ENCODE assay signal across 29 cellular contexts in genomic region chr11:71577469-71578004, GRCh38. TPM values are rescaled to one million over a fixed set of nuclear protein-coding genes. Genes with fewer than 3 reads are reported as not detected.
"Had no signal": no experiment of that assay in that cellular context is flagged by ENCODE, and none has a peak within 500 bp of the region (broad histone marks: within the 10 kb centered on the region; RNA-seq: fewer than 3 reads in every experiment).

No MANE protein-coding gene starts in this region.

- ATAC-seq: right cardiac atrium; stimulated activated naive B cell treated with anti-CD40 and anti-IgM and Interleukin-4, amounts not matched to agents 10 μg/mL and 1 μg/mL and 100 μg/mL, for 72 hours; stimulated activated naive CD8-positive, alpha-beta T cell treated with anti-CD3 and anti-CD28 coated beads, Interleukin-15, Interleukin-2, amounts not matched to agents 100 U/mL and 50 U/mL, for 24 hours; upper lobe of right lung had no signal

- FAIRE-seq: small intestine, urothelium cell line had no signal

- DNase-seq: heart right ventricle; islet precursor cell; left ventricle myocardium inferior; mesendoderm; naive B cell; natural killer cell; nephron progenitor cell; ovary; retina; right cardiac atrium; sigmoid colon; small intestine; spleen; stimulated activated naive B cell treated with anti-CD40 and anti-IgM and Interleukin-4, amounts not matched to agents 10 μg/mL and 1 μg/mL and 100 μg/mL, for 72 hours; stimulated activated naive CD8-positive, alpha-beta T cell treated with anti-CD3 and anti-CD28 coated beads, Interleukin-15, Interleukin-2, amounts not matched to agents 100 U/mL and 50 U/mL, for 24 hours; stomach; testis; thyroid gland; transverse colon; upper lobe of right lung had no signal

- H3K27me3 ChIP-seq: hepatocyte, neural progenitor cell, ovary, testis, thyroid gland, transverse colon, upper lobe of right lung had no signal

- H3K4me1 ChIP-seq: testis, thyroid gland, upper lobe of right lung had no signal

- H3K4me3 ChIP-seq: heart right ventricle, hepatocyte, left ventricle myocardium inferior, lung, neural progenitor cell, ovary, sigmoid colon, spleen, stomach, testis, thyroid gland, transverse colon, upper lobe of right lung had no signal

- H3K79me2 ChIP-seq: hepatocyte had no signal

- H3K4me2 ChIP-seq: hepatocyte, neural progenitor cell had no signal

- H2AFZ ChIP-seq: hepatocyte, neural progenitor cell had no signal

- H3K9ac ChIP-seq: neural progenitor cell had no signal

- H3K9me3 ChIP-seq: heart right ventricle, left ventricle myocardium inferior, ovary, sigmoid colon, spleen, stomach, testis, thyroid gland, transverse colon, upper lobe of right lung had no signal

- H3K27ac ChIP-seq: heart right ventricle, hepatocyte, left ventricle myocardium inferior, neural progenitor cell, ovary, sigmoid colon, spleen, stomach, testis, thyroid gland, transverse colon, upper lobe of right lung had no signal

- H3K36me3 ChIP-seq: heart right ventricle, left ventricle myocardium inferior, neural progenitor cell, ovary, sigmoid colon, spleen, stomach, thyroid gland, transverse colon, upper lobe of right lung had no signal

RNA-seq across cellular contexts. Expression of gene KRTAP5-11, which starts 5.1 kb away (rescaled TPM):
- total RNA-seq: heart right ventricle, hepatocyte, kidney epithelial cell, left ventricle myocardium inferior, lung, mesothelial cell of epicardium, mononuclear cell, natural killer cell, omental fat pad, ovary, progenitor cell of endocrine pancreas, right cardiac atrium, sigmoid colon, spleen, stomach, testis, thyroid gland, transverse colon, upper lobe of right lung had no signal
- polyA plus RNA-seq: heart right ventricle, hepatocyte, lung, ovary, right cardiac atrium, sigmoid colon, small intestine, spleen, stomach had no signal

RNA-seq across cellular contexts. Expression of gene KRTAP5-10, which starts 12.2 kb away (rescaled TPM):
- total RNA-seq: heart right ventricle, hepatocyte, kidney epithelial cell, left ventricle myocardium inferior, lung, mononuclear cell, natural killer cell, omental fat pad, right cardiac atrium, sigmoid colon, stomach, testis, thyroid gland, upper lobe of right lung had no signal
- polyA plus RNA-seq: heart right ventricle, ovary, right cardiac atrium, stomach had no signal

RNA-seq across cellular contexts. Expression of gene KRTAP5-9, which starts 29.3 kb away (rescaled TPM):
- total RNA-seq: heart right ventricle, kidney epithelial cell, left ventricle myocardium inferior, mononuclear cell, right cardiac atrium, stomach, upper lobe of right lung had no signal
- polyA plus RNA-seq: heart right ventricle, right cardiac atrium had no signal

RNA-seq across cellular contexts. Expression of gene KRTAP5-8, which starts 39.7 kb away (rescaled TPM):
- total RNA-seq: heart right ventricle, hepatocyte, kidney epithelial cell, left ventricle myocardium inferior, mononuclear cell, natural killer cell, omental fat pad, ovary, right cardiac atrium, sigmoid colon, upper lobe of right lung had no signal
- polyA plus RNA-seq: heart right ventricle, hepatocyte, ovary, right cardiac atrium had no signal

RNA-seq across cellular contexts. Expression of gene KRTAP5-7, which starts 50.5 kb away (rescaled TPM):
- total RNA-seq: hepatocyte, kidney epithelial cell, left ventricle myocardium inferior, right cardiac atrium had no signal
- polyA plus RNA-seq: hepatocyte, ovary, right cardiac atrium had no signal
